Comparison of ENCODE assay signal across 1 cellular context in the genomic region with DNA sequence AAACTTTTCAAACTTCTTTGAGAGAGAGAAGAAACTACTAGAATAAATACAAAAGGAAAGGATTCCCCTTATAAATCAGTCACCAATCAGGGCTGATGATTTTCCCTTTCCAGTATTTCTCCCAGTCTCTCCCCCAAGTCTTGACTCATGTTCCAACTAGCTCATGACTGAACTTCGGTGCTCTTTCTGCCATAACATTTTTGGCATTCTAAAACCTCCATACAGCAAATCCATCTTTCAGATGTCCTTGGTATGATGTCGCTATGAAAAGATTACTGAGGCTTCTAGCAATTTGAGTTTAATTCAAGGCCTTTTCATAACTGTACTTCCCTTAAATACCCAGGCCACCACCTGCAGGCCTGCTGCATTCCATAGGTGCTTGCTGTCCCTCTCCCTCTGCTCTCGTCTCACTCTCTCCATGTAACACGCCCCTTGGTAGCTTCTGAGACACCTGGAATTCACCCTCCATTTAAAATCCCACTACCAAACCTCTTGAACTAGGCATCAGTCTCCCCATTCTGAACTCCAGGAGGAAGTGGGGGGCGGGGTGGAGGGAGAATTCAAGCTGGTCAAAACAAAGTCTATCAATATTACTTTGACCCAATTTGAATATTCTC.
TF ChIP-seq lines count a peak whose summit lies in the region.

No MANE protein-coding gene starts in this region.

TF ChIP-seq in SK-N-SH, 30 proteins besides CTCF, POLR2A, EP300 and RAD21 (continued from another document):
- TF ChIP-seq, protein P1, sequence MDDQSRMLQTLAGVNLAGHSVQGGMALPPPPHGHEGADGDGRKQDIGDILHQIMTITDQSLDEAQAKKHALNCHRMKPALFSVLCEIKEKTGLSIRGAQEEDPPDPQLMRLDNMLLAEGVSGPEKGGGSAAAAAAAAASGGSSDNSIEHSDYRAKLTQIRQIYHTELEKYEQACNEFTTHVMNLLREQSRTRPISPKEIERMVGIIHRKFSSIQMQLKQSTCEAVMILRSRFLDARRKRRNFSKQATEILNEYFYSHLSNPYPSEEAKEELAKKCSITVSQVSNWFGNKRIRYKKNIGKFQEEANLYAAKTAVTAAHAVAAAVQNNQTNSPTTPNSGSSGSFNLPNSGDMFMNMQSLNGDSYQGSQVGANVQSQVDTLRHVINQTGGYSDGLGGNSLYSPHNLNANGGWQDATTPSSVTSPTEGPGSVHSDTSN (IDR thresholded peaks at IDR 0.05) = no peak
- no peak for TF ChIP-seq NRF1 (IDR thresholded peaks at IDR 0.05; ENCODE audit: low read depth, low read length)
- no peak for TF ChIP-seq RFX5 (IDR thresholded peaks at IDR 0.05; ENCODE audit: low read length)
- TF ChIP-seq, protein P2, sequence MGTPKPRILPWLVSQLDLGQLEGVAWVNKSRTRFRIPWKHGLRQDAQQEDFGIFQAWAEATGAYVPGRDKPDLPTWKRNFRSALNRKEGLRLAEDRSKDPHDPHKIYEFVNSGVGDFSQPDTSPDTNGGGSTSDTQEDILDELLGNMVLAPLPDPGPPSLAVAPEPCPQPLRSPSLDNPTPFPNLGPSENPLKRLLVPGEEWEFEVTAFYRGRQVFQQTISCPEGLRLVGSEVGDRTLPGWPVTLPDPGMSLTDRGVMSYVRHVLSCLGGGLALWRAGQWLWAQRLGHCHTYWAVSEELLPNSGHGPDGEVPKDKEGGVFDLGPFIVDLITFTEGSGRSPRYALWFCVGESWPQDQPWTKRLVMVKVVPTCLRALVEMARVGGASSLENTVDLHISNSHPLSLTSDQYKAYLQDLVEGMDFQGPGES (IDR thresholded peaks at IDR 0.05; ENCODE audit: low read depth, low read length) = no peak
- no peak for TF ChIP-seq FOXJ3 (CRISPR knock-in tag; IDR thresholded peaks at IDR 0.05)
- TF ChIP-seq GATA2 (CRISPR knock-in tag; IDR thresholded peaks at IDR 0.05) = no peak
- TF ChIP-seq RCOR1 (IDR thresholded peaks at IDR 0.05; ENCODE audit: low read length) = no peak
- TF ChIP-seq TAF1 (IDR thresholded peaks at IDR 0.05; ENCODE audit: borderline replicate concordance, low read depth, low read length) = no peak
- TF ChIP-seq YY1 (IDR thresholded peaks at IDR 0.05; ENCODE audit: low read depth) = no peak
- no peak for TF ChIP-seq EZH2phosphoT487 (IDR thresholded peaks at IDR 0.05; ENCODE audit: borderline replicate concordance, low read depth)
- TF ChIP-seq ELF1 (IDR thresholded peaks at IDR 0.05) = no peak
- TF ChIP-seq FOSL2 (IDR thresholded peaks at IDR 0.05; ENCODE audit: borderline replicate concordance, low read depth) = no peak
- no peak for TF ChIP-seq GABPA (IDR thresholded peaks at IDR 0.05; ENCODE audit: low read depth)
- TF ChIP-seq, protein P3, sequence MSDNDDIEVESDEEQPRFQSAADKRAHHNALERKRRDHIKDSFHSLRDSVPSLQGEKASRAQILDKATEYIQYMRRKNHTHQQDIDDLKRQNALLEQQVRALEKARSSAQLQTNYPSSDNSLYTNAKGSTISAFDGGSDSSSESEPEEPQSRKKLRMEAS (IDR thresholded peaks at IDR 0.05; ENCODE audit: low read depth) = no peak
- TF ChIP-seq SMC3 (IDR thresholded peaks at IDR 0.05; ENCODE audit: low read depth, low read length) = no peak
